18 cellular contexts compared by ENCODE assay signal in genomic region chr7:149199234-149199990, GRCh38. TPM values are rescaled to one million over a fixed set of nuclear protein-coding genes. Genes with fewer than 3 reads are reported as not detected.
DNase-seq lines count a peak whose midpoint lies in the region; ATAC-seq lines count a peak whose summit lies in the region.
"Had no signal": no experiment of that assay in that cellular context is flagged by ENCODE, and none has a peak within 500 bp of the region (broad histone marks: within the 10 kb centered on the region; RNA-seq: fewer than 3 reads in every experiment).

No MANE protein-coding gene starts in this region.

- ATAC-seq in stimulated activated naive CD8-positive, alpha-beta T cell treated with anti-CD3 and anti-CD28 coated beads, Interleukin-15, Interleukin-2, amounts not matched to agents 100 U/mL and 50 U/mL, for 24 hours = no peak
- ATAC-seq in activated CD8-positive, alpha-beta T cell treated with anti-CD3 and anti-CD28 coated beads, Interleukin-2, amount 10 ng/mL, durations not matched to agents 7 days and 5 days = no peak
- ATAC-seq in stimulated activated memory B cell treated with anti-CD40 and anti-IgM and Interleukin-4, amounts not matched to agents 10 μg/mL and 1 μg/mL and 100 μg/mL, for 72 hours = no peak
- ATAC-seq: GM12878 had no signal

- DNase-seq in stimulated activated naive CD8-positive, alpha-beta T cell treated with anti-CD3 and anti-CD28 coated beads, Interleukin-15, Interleukin-2, amounts not matched to agents 100 U/mL and 50 U/mL, for 24 hours = no peak
- no peak for DNase-seq in activated CD8-positive, alpha-beta T cell treated with anti-CD3 and anti-CD28 coated beads, Interleukin-2, amount 10 ng/mL, durations not matched to agents 7 days and 5 days
- DNase-seq in epithelial cell of prostate (ENCODE audit: low read depth, low spot score) (no peak), NCI-H2029 (lab: John Stamatoyannopoulos, UW) (no peak), foreskin melanocyte (no peak)
- no peak for DNase-seq in stimulated activated CD4-positive, alpha-beta T cell treated with anti-CD3 and anti-CD28 coated beads, Interleukin-2, amount 100 ng/mL, for 48 hours
- DNase-seq: activated B cell treated with CpG ODN at 0.5 μM for 24 hours, BE2C, DMS79 treated with DMSO at 0.1 percent for 48 hours, glutamatergic neuron, kidney, NCI-H1092 treated with DMSO at 0.1 percent for 48 hours, NCI-H2227 treated with DMSO at 0.1 percent for 48 hours had no signal

- peaks cover 57% of the 10 kb centered on the region for H3K4me1 Mint-ChIP-seq in stimulated activated naive CD8-positive, alpha-beta T cell treated with anti-CD3 and anti-CD28 coated beads, Interleukin-15, Interleukin-2, amounts not matched to agents 100 ng/mL and 50 ng/mL, for 24 hours (ENCODE audit: low read depth)
- H3K4me1 Mint-ChIP-seq in activated CD8-positive, alpha-beta T cell treated with anti-CD3 and anti-CD28 coated beads, Interleukin-2, amount 10 ng/mL, durations not matched to agents 7 days and 5 days (ENCODE audit: low read depth) = peaks cover 53% of the 10 kb centered on the region
- H3K4me1 Mint-ChIP-seq in stimulated activated memory B cell treated with anti-CD40 and anti-IgM and Interleukin-4, amounts not matched to agents 10 μg/mL and 1 μg/mL and 100 μg/mL, for 72 hours = peaks cover 28% of the 10 kb centered on the region

- H3K36me3 Mint-ChIP-seq in stimulated activated naive CD8-positive, alpha-beta T cell treated with anti-CD3 and anti-CD28 coated beads, Interleukin-15, Interleukin-2, amounts not matched to agents 100 ng/mL and 50 ng/mL, for 24 hours (ENCODE audit: low read depth) = peaks cover 61% of the 10 kb centered on the region
- H3K36me3 Mint-ChIP-seq in activated CD8-positive, alpha-beta T cell treated with anti-CD3 and anti-CD28 coated beads, Interleukin-2, amount 10 ng/mL, durations not matched to agents 7 days and 5 days (ENCODE audit: low read depth) = peaks cover 60% of the 10 kb centered on the region
- peaks cover 59% of the 10 kb centered on the region for H3K36me3 Mint-ChIP-seq in stimulated activated memory B cell treated with anti-CD40 and anti-IgM and Interleukin-4, amounts not matched to agents 10 μg/mL and 1 μg/mL and 100 μg/mL, for 72 hours

- POLR2A ChIA-PET in activated CD8-positive, alpha-beta T cell treated with anti-CD3 and anti-CD28 coated beads, Interleukin-2, amount 10 ng/mL, durations not matched to agents 7 days and 5 days (lab: Charles Lee) = interaction anchor here (1.1 kb wide), 1 partner anchor 11 kb away, joined by 4 read pairs; no protein-coding TSS in a partner anchor

- H3K9me3 Mint-ChIP-seq in stimulated activated naive CD8-positive, alpha-beta T cell treated with anti-CD3 and anti-CD28 coated beads, Interleukin-15, Interleukin-2, amounts not matched to agents 100 ng/mL and 50 ng/mL, for 24 hours = no peaks in the 10 kb centered on the region
- no peaks in the 10 kb centered on the region for H3K9me3 Mint-ChIP-seq in activated CD8-positive, alpha-beta T cell treated with anti-CD3 and anti-CD28 coated beads, Interleukin-2, amount 10 ng/mL, durations not matched to agents 7 days and 5 days (ENCODE audit: insufficient read depth)
- H3K9me3 Mint-ChIP-seq in stimulated activated memory B cell treated with anti-CD40 and anti-IgM and Interleukin-4, amounts not matched to agents 10 μg/mL and 1 μg/mL and 100 μg/mL, for 72 hours = no peaks in the 10 kb centered on the region
- H3K9me3 Mint-ChIP-seq: activated B cell treated with CpG ODN at 0.5 μM for 24 hours had no signal

- H3K4me3 Mint-ChIP-seq in stimulated activated naive CD8-positive, alpha-beta T cell treated with anti-CD3 and anti-CD28 coated beads, Interleukin-15, Interleukin-2, amounts not matched to agents 100 ng/mL and 50 ng/mL, for 24 hours = no peak overlapping the region
- no peak overlapping the region for H3K4me3 Mint-ChIP-seq in activated CD8-positive, alpha-beta T cell treated with anti-CD3 and anti-CD28 coated beads, Interleukin-2, amount 10 ng/mL, durations not matched to agents 7 days and 5 days
- H3K4me3 Mint-ChIP-seq in stimulated activated memory B cell treated with anti-CD40 and anti-IgM and Interleukin-4, amounts not matched to agents 10 μg/mL and 1 μg/mL and 100 μg/mL, for 72 hours = no peak overlapping the region
- H3K4me3 Mint-ChIP-seq: activated B cell treated with CpG ODN at 0.5 μM for 24 hours had no signal

- peak overlapping the region; percentile 94 for H3K27ac ChIP-seq in epithelial cell of prostate
- H3K27ac ChIP-seq: parathyroid adenoma, tibial artery had no signal

- H3K27me3 Mint-ChIP-seq in stimulated activated naive CD8-positive, alpha-beta T cell treated with anti-CD3 and anti-CD28 coated beads, Interleukin-15, Interleukin-2, amounts not matched to agents 100 ng/mL and 50 ng/mL, for 24 hours = no peaks in the 10 kb centered on the region
- H3K27me3 Mint-ChIP-seq in activated CD8-positive, alpha-beta T cell treated with anti-CD3 and anti-CD28 coated beads, Interleukin-2, amount 10 ng/mL, durations not matched to agents 7 days and 5 days (ENCODE audit: low read depth) = no peaks in the 10 kb centered on the region
- H3K27me3 Mint-ChIP-seq in stimulated activated memory B cell treated with anti-CD40 and anti-IgM and Interleukin-4, amounts not matched to agents 10 μg/mL and 1 μg/mL and 100 μg/mL, for 72 hours = no peaks in the 10 kb centered on the region
- H3K27me3 Mint-ChIP-seq: activated B cell treated with CpG ODN at 0.5 μM for 24 hours had no signal

- peak overlapping the region; percentile 66 for H3K27ac Mint-ChIP-seq in stimulated activated naive CD8-positive, alpha-beta T cell treated with anti-CD3 and anti-CD28 coated beads, Interleukin-15, Interleukin-2, amounts not matched to agents 100 ng/mL and 50 ng/mL, for 24 hours
- H3K27ac Mint-ChIP-seq in activated CD8-positive, alpha-beta T cell treated with anti-CD3 and anti-CD28 coated beads, Interleukin-2, amount 10 ng/mL, durations not matched to agents 7 days and 5 days = peak overlapping the region; percentile 16
- no peak overlapping the region for H3K27ac Mint-ChIP-seq in stimulated activated memory B cell treated with anti-CD40 and anti-IgM and Interleukin-4, amounts not matched to agents 10 μg/mL and 1 μg/mL and 100 μg/mL, for 72 hours
- H3K27ac Mint-ChIP-seq: activated B cell treated with CpG ODN at 0.5 μM for 24 hours had no signal

- CTCF ChIA-PET in activated CD8-positive, alpha-beta T cell treated with anti-CD3 and anti-CD28 coated beads, Interleukin-2, amount 10 ng/mL, durations not matched to agents 7 days and 5 days (lab: Charles Lee) = no interaction called here

RNA-seq across cellular contexts. Expression of gene ZNF282, which starts 4.1 kb away (rescaled TPM):
- 10 to 100 TPM; 28.4 to 30.6 TPM for total RNA-seq in activated CD8-positive, alpha-beta T cell treated with anti-CD3 and anti-CD28 coated beads, Interleukin-2, amount 10 ng/mL, durations not matched to agents 7 days and 5 days

RNA-seq across cellular contexts. Expression of gene ZNF212, which starts 40.0 kb away (rescaled TPM):
- total RNA-seq in activated CD8-positive, alpha-beta T cell treated with anti-CD3 and anti-CD28 coated beads, Interleukin-2, amount 10 ng/mL, durations not matched to agents 7 days and 5 days = 10 to 100 TPM; 10.8 to 12.9 TPM

RNA-seq across cellular contexts. Expression of gene ZNF398, which starts 52.2 kb away (rescaled TPM):
- total RNA-seq in activated CD8-positive, alpha-beta T cell treated with anti-CD3 and anti-CD28 coated beads, Interleukin-2, amount 10 ng/mL, durations not matched to agents 7 days and 5 days = 10 to 100 TPM; 11.8 to 13.3 TPM
